In the genomic region with DNA sequence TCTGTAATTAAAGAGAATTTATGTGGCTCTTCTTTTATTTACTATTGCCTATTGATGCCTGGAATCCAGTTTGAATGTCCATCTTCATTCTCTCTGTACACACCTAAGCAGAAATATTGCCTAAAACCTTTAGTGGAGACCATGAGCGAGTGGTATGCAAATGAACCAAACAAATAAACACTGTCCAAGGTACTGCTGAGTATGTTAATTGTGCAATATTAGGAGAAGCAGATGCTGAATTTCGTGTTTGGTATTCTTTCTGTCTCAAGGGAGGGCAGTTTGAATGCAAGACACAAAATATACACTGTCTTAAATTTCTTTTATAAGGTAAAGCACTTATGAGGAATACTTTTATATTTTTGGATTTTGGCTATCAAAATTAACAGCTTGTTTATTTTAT, we compare ENCODE assay signal across 1 cellular context.
TF ChIP-seq lines count a peak whose summit lies in the region.

No MANE protein-coding gene starts in this region.

TF ChIP-seq in HCT116, 20 proteins besides CTCF, POLR2A, EP300 and RAD21 (continued from another document):
- TF ChIP-seq, protein P1, sequence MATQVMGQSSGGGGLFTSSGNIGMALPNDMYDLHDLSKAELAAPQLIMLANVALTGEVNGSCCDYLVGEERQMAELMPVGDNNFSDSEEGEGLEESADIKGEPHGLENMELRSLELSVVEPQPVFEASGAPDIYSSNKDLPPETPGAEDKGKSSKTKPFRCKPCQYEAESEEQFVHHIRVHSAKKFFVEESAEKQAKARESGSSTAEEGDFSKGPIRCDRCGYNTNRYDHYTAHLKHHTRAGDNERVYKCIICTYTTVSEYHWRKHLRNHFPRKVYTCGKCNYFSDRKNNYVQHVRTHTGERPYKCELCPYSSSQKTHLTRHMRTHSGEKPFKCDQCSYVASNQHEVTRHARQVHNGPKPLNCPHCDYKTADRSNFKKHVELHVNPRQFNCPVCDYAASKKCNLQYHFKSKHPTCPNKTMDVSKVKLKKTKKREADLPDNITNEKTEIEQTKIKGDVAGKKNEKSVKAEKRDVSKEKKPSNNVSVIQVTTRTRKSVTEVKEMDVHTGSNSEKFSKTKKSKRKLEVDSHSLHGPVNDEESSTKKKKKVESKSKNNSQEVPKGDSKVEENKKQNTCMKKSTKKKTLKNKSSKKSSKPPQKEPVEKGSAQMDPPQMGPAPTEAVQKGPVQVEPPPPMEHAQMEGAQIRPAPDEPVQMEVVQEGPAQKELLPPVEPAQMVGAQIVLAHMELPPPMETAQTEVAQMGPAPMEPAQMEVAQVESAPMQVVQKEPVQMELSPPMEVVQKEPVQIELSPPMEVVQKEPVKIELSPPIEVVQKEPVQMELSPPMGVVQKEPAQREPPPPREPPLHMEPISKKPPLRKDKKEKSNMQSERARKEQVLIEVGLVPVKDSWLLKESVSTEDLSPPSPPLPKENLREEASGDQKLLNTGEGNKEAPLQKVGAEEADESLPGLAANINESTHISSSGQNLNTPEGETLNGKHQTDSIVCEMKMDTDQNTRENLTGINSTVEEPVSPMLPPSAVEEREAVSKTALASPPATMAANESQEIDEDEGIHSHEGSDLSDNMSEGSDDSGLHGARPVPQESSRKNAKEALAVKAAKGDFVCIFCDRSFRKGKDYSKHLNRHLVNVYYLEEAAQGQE (IDR thresholded peaks at IDR 0.05; ENCODE audit: low read depth), result peak; percentile 41
- no peak for TF ChIP-seq TCF7L2 (IDR thresholded peaks at IDR 0.05; ENCODE audit: borderline replicate concordance, extremely low read depth, insufficient read depth, insufficient read length)
